Comparison of ENCODE assay signal across 21 cellular contexts in genomic region chr3:56737001-56737400, GRCh38.
"Had no signal": no experiment of that assay in that cellular context is flagged by ENCODE, and none has a peak within 500 bp of the region (broad histone marks: within the 10 kb centered on the region; RNA-seq: fewer than 3 reads in every experiment).

No MANE protein-coding gene starts in this region.

- FAIRE-seq: endothelial cell of umbilical vein, small intestine had no signal

- DNase-seq: activated CD8-positive, alpha-beta memory T cell treated with anti-CD3 and anti-CD28 coated beads, Interleukin-2, amount 10 ng/mL, durations not matched to agents 7 days and 5 days; activated effector memory CD4-positive, alpha-beta T cell treated with anti-CD3 and anti-CD28 coated beads, Interleukin-2, amount 50 U/mL, for 16 hours; activated naive CD8-positive, alpha-beta T cell treated with anti-CD3 and anti-CD28 coated beads, Interleukin-2, amount 10 ng/mL, durations not matched to agents 7 days and 5 days; activated T-cell treated with anti-CD3 and anti-CD28 coated beads, Interleukin-2, amount 50 U/mL, for 1 hour; aorta; cortex of kidney; effector CD4-positive, alpha-beta T cell; esophagus squamous epithelium; glutamatergic neuron; hypothalamus; left ventricle myocardium inferior; naive B cell; right cardiac atrium; small intestine; stimulated activated CD4-positive, alpha-beta T cell treated with anti-CD3 and anti-CD28 coated beads, Interleukin-4, amount 100 ng/mL, for 4 hours; stimulated activated CD8-positive, alpha-beta memory T cell treated with anti-CD3 and anti-CD28 coated beads, Interleukin-4, amount 100 ng/mL, for 48 hours; stimulated activated naive CD4-positive, alpha-beta T cell treated with Interleukin-2 at 50 U/mL for 16 hours; substantia nigra; uterus had no signal

- H3K27ac ChIP-seq: esophagus squamous epithelium, left ventricle myocardium inferior, tibial nerve, uterus had no signal

- H3K9me3 ChIP-seq: esophagus squamous epithelium, left ventricle myocardium inferior, tibial nerve, uterus had no signal

- ATAC-seq: activated CD8-positive, alpha-beta memory T cell treated with anti-CD3 and anti-CD28 coated beads, Interleukin-2, amount 10 ng/mL, durations not matched to agents 7 days and 5 days; right cardiac atrium had no signal

- H3K4me1 ChIP-seq: esophagus squamous epithelium, left ventricle myocardium inferior, tibial nerve, uterus had no signal

- H3K4me3 ChIP-seq: esophagus squamous epithelium, left ventricle myocardium inferior, tibial nerve, uterus had no signal

- H3K27me3 ChIP-seq: esophagus squamous epithelium, tibial nerve, uterus had no signal
